In genomic region chr7:104982773-104983619, GRCh38 we compare ENCODE assay signal across 8 cellular contexts. TPM values are rescaled to one million over a fixed set of nuclear protein-coding genes. Genes with fewer than 3 reads are reported as not detected.
DNase-seq lines count a peak whose midpoint lies in the region; ATAC-seq and TF ChIP-seq lines count a peak whose summit lies in the region.

No MANE protein-coding gene starts in this region.

- H3K4me1 ChIP-seq in Caco-2, result peaks cover 55% of the 10 kb centered on the region

- H3K9me3 ChIP-seq in Caco-2, result no peaks in the 10 kb centered on the region

- peak overlapping the region; percentile 92 for H3K27ac ChIP-seq in substantia nigra (ENCODE audit: low read depth, low read length, poor library complexity, severe bottlenecking)

- intact Hi-C loops in Caco-2 (cut with micrococcal nuclease; ENCODE audit: unreplicated experiment), result no loop called here
- intact Hi-C loops in activated T-helper 2 cell treated with anti-CD3 and anti-CD28 coated beads, Interferon-gamma antibody, Interleukin-2, Interleukin-4, amounts not matched to agents 10 μg/mL and 5 μg/mL and 100 μg/mL, durations not matched to agents 14 hours and 24 hours and 36 hours (cut with micrococcal nuclease), result loop anchor here (1.0 to 5.0 kb wide), 7 partner anchors 26 to 364 kb away; no protein-coding TSS in a partner anchor

- no peak for TF ChIP-seq CTCF in Caco-2 (IDR thresholded peaks at IDR 0.05; ENCODE audit: insufficient read depth in 1 of 2, low read depth in 1 of 2, low read length in 1 of 2, severe bottlenecking in 1 of 2, unreplicated experiment in 1 of 2)

- H3K4me3 ChIP-seq in Caco-2 (ENCODE audit: low read depth, low read length), result peak overlapping the region; percentile 41

- no peak for ATAC-seq in GM21447 (IDR thresholded peaks at IDR 0.05; ENCODE audit: unreplicated experiment)
- no peak for ATAC-seq in HG02610 (IDR thresholded peaks at IDR 0.05; ENCODE audit: unreplicated experiment)

- BruUV-seq in Caco-2 (replicated peaks; lab: Mats Ljungman, UMichigan), result TSS peak; percentile 70

- H3K4me1 Mint-ChIP-seq in Caco-2 (ENCODE audit: low read depth, unreplicated experiment), result peaks cover 25% of the 10 kb centered on the region
- peaks cover 62% of the 10 kb centered on the region for H3K4me1 Mint-ChIP-seq in activated T-helper 2 cell treated with anti-CD3 and anti-CD28 coated beads, Interferon-gamma antibody, Interleukin-2, Interleukin-4, amounts not matched to agents 10 μg/mL and 5 μg/mL and 100 μg/mL, durations not matched to agents 14 hours and 24 hours and 36 hours (ENCODE audit: low read depth)

- H3K36me3 Mint-ChIP-seq in Caco-2 (ENCODE audit: insufficient read depth, unreplicated experiment), result peaks cover 72% of the 10 kb centered on the region
- peaks cover 55% of the 10 kb centered on the region for H3K36me3 Mint-ChIP-seq in activated T-helper 2 cell treated with anti-CD3 and anti-CD28 coated beads, Interferon-gamma antibody, Interleukin-2, Interleukin-4, amounts not matched to agents 10 μg/mL and 5 μg/mL and 100 μg/mL, durations not matched to agents 14 hours and 24 hours and 36 hours (ENCODE audit: low read depth)

- H3K27me3 Mint-ChIP-seq in Caco-2 (ENCODE audit: insufficient read depth, unreplicated experiment), result no peaks in the 10 kb centered on the region
- H3K27me3 Mint-ChIP-seq in activated T-helper 2 cell treated with anti-CD3 and anti-CD28 coated beads, Interferon-gamma antibody, Interleukin-2, Interleukin-4, amounts not matched to agents 10 μg/mL and 5 μg/mL and 100 μg/mL, durations not matched to agents 14 hours and 24 hours and 36 hours (ENCODE audit: low read depth), result no peaks in the 10 kb centered on the region

- H3K36me3 ChIP-seq in Caco-2 (ENCODE audit: control insufficient read depth, insufficient read depth, low read length), result no peaks in the 10 kb centered on the region; the same call in 1 of the 2 replicates

- POLR2A ChIA-PET in Caco-2 (lab: Charles Lee), result interaction anchor here (1.6 to 2.3 kb wide), 3 partner anchors 23 to 31 kb away, joined by 8 to 20 read pairs (median 14); partner anchors contain the start of gene KMT2E

- CTCF ChIA-PET in Caco-2 (lab: Charles Lee), result interaction anchor here (0.8 to 2.3 kb wide), 5 partner anchors 19 to 31 kb away, joined by 3 to 15 read pairs (median 5); partner anchors contain the start of gene KMT2E

- no peaks in the 10 kb centered on the region for H3K27me3 ChIP-seq in Caco-2 (replicated peaks; ENCODE audit: control insufficient read depth, insufficient read depth, low read length)

- H3K4me3 Mint-ChIP-seq in Caco-2 (ENCODE audit: unreplicated experiment), result peak overlapping the region; percentile 88
- peak overlapping the region; percentile 98 for H3K4me3 Mint-ChIP-seq in activated T-helper 2 cell treated with anti-CD3 and anti-CD28 coated beads, Interferon-gamma antibody, Interleukin-2, Interleukin-4, amounts not matched to agents 10 μg/mL and 5 μg/mL and 100 μg/mL, durations not matched to agents 14 hours and 24 hours and 36 hours (ENCODE audit: low read depth)

- no peaks in the 10 kb centered on the region for H3K9me3 Mint-ChIP-seq in Caco-2 (ENCODE audit: unreplicated experiment)
- no peaks in the 10 kb centered on the region for H3K9me3 Mint-ChIP-seq in activated T-helper 2 cell treated with anti-CD3 and anti-CD28 coated beads, Interferon-gamma antibody, Interleukin-2, Interleukin-4, amounts not matched to agents 10 μg/mL and 5 μg/mL and 100 μg/mL, durations not matched to agents 14 hours and 24 hours and 36 hours

- H3K27ac Mint-ChIP-seq in Caco-2 (ENCODE audit: unreplicated experiment), result peak overlapping the region; percentile 99
- H3K27ac Mint-ChIP-seq in activated T-helper 2 cell treated with anti-CD3 and anti-CD28 coated beads, Interferon-gamma antibody, Interleukin-2, Interleukin-4, amounts not matched to agents 10 μg/mL and 5 μg/mL and 100 μg/mL, durations not matched to agents 14 hours and 24 hours and 36 hours, result peak overlapping the region; percentile 100

- DNase-seq in Caco-2 (no peak), LoVo (ENCODE audit: low spot score) (peak; percentile 42), inferior parietal cortex (ENCODE audit: extremely low spot score) (peak; percentile 53), substantia nigra (lab: John Stamatoyannopoulos, UW) (peak in 1 of 49 donors; percentile 19)
- DNase-seq in activated T-helper 2 cell treated with anti-CD3 and anti-CD28 coated beads, Interferon-gamma antibody, Interleukin-2, Interleukin-4, amounts not matched to agents 10 μg/mL and 5 μg/mL and 100 μg/mL, durations not matched to agents 14 hours and 24 hours and 36 hours (ENCODE audit: low spot score), result no peak
- DNase-seq in stimulated activated CD4-positive, alpha-beta T cell treated with anti-CD3 and anti-CD28 coated beads, Interleukin-4, amount 100 ng/mL, for 1 hour, result no peak

RNA-seq across cellular contexts. Expression of gene KMT2E, which starts 31.0 kb away (rescaled TPM):
- total RNA-seq in Caco-2 (2022), result 61.4 and 63.1 TPM in 2 replicates
- 134 and 135 TPM in 2 replicates for total RNA-seq in activated T-helper 2 cell treated with anti-CD3 and anti-CD28 coated beads, Interferon-gamma antibody, Interleukin-2, Interleukin-4, amounts not matched to agents 10 μg/mL and 5 μg/mL and 100 μg/mL, durations not matched to agents 14 hours and 24 hours and 36 hours

Comparison
In these comparisons a context has a peak if more than half of its experiments do, and no peak if none do; other contexts are left out.
1. DNase-seq: peak in LoVo (single experiment) and inferior parietal cortex (single experiment); none in Caco-2 (0 of 2), activated T-helper 2 cell treated with anti-CD3 and anti-CD28 coated beads, Interferon-gamma antibody, Interleukin-2, Interleukin-4, amounts not matched to agents 10 μg/mL and 5 μg/mL and 100 μg/mL, durations not matched to agents 14 hours and 24 hours and 36 hours (single experiment) and stimulated activated CD4-positive, alpha-beta T cell treated with anti-CD3 and anti-CD28 coated beads, Interleukin-4, amount 100 ng/mL, for 1 hour (single experiment).